1 cellular context compared by ENCODE assay signal in genomic region chr18:6741786-6742185, GRCh38.
TF ChIP-seq lines count a peak whose summit lies in the region.

No MANE protein-coding gene starts in this region.

TF ChIP-seq in endothelial cell of umbilical vein, 7 proteins besides CTCF, POLR2A, EP300 and RAD21:
- TF ChIP-seq POLR2AphosphoS5 (IDR thresholded peaks at IDR 0.05; ENCODE audit: insufficient read depth, low read depth, low read length) = no peak
- TF ChIP-seq GATA2 (IDR thresholded peaks at IDR 0.05; ENCODE audit: insufficient read depth, insufficient read length, low read depth, low read length) = no peak
- no peak for TF ChIP-seq FOS (IDR thresholded peaks at IDR 0.05; ENCODE audit: borderline replicate concordance, insufficient read depth, low read length)
- TF ChIP-seq, protein P1, sequence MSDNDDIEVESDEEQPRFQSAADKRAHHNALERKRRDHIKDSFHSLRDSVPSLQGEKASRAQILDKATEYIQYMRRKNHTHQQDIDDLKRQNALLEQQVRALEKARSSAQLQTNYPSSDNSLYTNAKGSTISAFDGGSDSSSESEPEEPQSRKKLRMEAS (IDR thresholded peaks at IDR 0.05; ENCODE audit: insufficient read depth, insufficient read length) = no peak
- no peak for TF ChIP-seq JUN (IDR thresholded peaks at IDR 0.05; ENCODE audit: borderline replicate concordance, insufficient read depth, insufficient read length, low read depth)
- no peak for TF ChIP-seq MYC (IDR thresholded peaks at IDR 0.05; ENCODE audit: low read depth, low read length)
- TF ChIP-seq EZH2 (IDR thresholded peaks at IDR 0.05; ENCODE audit: borderline replicate concordance, low read depth, low read length, severe bottlenecking) = no peak
